ENCODE assay signal across 1 cellular context in genomic region chr14:92513204-92513965, GRCh38.
TF ChIP-seq lines count a peak whose summit lies in the region.

Gene RIN3, plus strand, starts transcription at chr14:92513781. Its CDS starts 152 bp downstream, at chr14:92513933.

TF ChIP-seq in HEK293, 187 proteins besides CTCF, POLR2A, EP300 and RAD21 (continued from another document and continues in another):
- no peak for TF ChIP-seq ZNF362 (tag by site-specific recombination; IDR thresholded peaks at IDR 0.05)
- no peak for TF ChIP-seq ZNF23 (tag by site-specific recombination; IDR thresholded peaks at IDR 0.05; ENCODE audit: borderline replicate concordance)
- no peak for TF ChIP-seq ZFP3 (tag by site-specific recombination; IDR thresholded peaks at IDR 0.05; ENCODE audit: low read depth)
- no peak for TF ChIP-seq HOXA7 (CRISPR knock-in tag; IDR thresholded peaks at IDR 0.05; ENCODE audit: borderline replicate concordance)
- TF ChIP-seq ZNF747 (tag by site-specific recombination; IDR thresholded peaks at IDR 0.05), result no peak
- TF ChIP-seq GLIS2 (tag by site-specific recombination; IDR thresholded peaks at IDR 0.05), result peak; percentile 28; the same call in 1 of the 2 replicates
- TF ChIP-seq ZFP69B (tag by site-specific recombination; IDR thresholded peaks at IDR 0.05), result no peak
- no peak for TF ChIP-seq ZNF292 (tag by site-specific recombination; IDR thresholded peaks at IDR 0.05; ENCODE audit: borderline replicate concordance, low read depth)
- no peak for TF ChIP-seq KLF7 (tag by site-specific recombination; IDR thresholded peaks at IDR 0.05; ENCODE audit: borderline replicate concordance)
- no peak for TF ChIP-seq ZNF10 (tag by site-specific recombination; IDR thresholded peaks at IDR 0.05)
- no peak for TF ChIP-seq ZNF37A (tag by site-specific recombination; IDR thresholded peaks at IDR 0.05)
- no peak for TF ChIP-seq ZNF280D (tag by site-specific recombination; IDR thresholded peaks at IDR 0.05)
- no peak for TF ChIP-seq ZNF600 (tag by site-specific recombination; IDR thresholded peaks at IDR 0.05)
- no peak for TF ChIP-seq HOXD13 (CRISPR knock-in tag; IDR thresholded peaks at IDR 0.05; ENCODE audit: borderline replicate concordance)
- TF ChIP-seq PRDM2 (tag by site-specific recombination; IDR thresholded peaks at IDR 0.05; ENCODE audit: borderline replicate concordance), result no peak
- no peak for TF ChIP-seq ZNF341 (tag by site-specific recombination; IDR thresholded peaks at IDR 0.05; ENCODE audit: low read depth)
- no peak for TF ChIP-seq ZNF513 (tag by site-specific recombination; IDR thresholded peaks at IDR 0.05)
- TF ChIP-seq WT1 (tag by site-specific recombination; IDR thresholded peaks at IDR 0.05), result no peak
- TF ChIP-seq GLI2 (tag by site-specific recombination; IDR thresholded peaks at IDR 0.05; ENCODE audit: borderline replicate concordance, low read depth), result no peak
- no peak for TF ChIP-seq ATF2 (tag by site-specific recombination; IDR thresholded peaks at IDR 0.05; ENCODE audit: low read depth)
- TF ChIP-seq ZNF202 (tag by site-specific recombination; IDR thresholded peaks at IDR 0.05; ENCODE audit: borderline replicate concordance), result no peak
- TF ChIP-seq GLI4 (tag by site-specific recombination; IDR thresholded peaks at IDR 0.05), result no peak
- no peak for TF ChIP-seq ZNF324 (tag by site-specific recombination; IDR thresholded peaks at IDR 0.05)
- peak; percentile 77 for TF ChIP-seq ZIC2 (tag by site-specific recombination; IDR thresholded peaks at IDR 0.05)
- no peak for TF ChIP-seq ZNF266 (tag by site-specific recombination; IDR thresholded peaks at IDR 0.05; ENCODE audit: low read depth)
- peak; percentile 20; the same call in 1 of the 2 replicates for TF ChIP-seq SCRT2 (tag by site-specific recombination; IDR thresholded peaks at IDR 0.05)
- peak; percentile 85; the same call in 1 of the 2 replicates for TF ChIP-seq ZNF335 (tag by site-specific recombination; conservative IDR thresholded peaks at IDR 0.05)
- no peak for TF ChIP-seq ZNF26 (tag by site-specific recombination; IDR thresholded peaks at IDR 0.05)
- TF ChIP-seq ZSCAN23 (tag by site-specific recombination; IDR thresholded peaks at IDR 0.05), result no peak
- TF ChIP-seq PATZ1 (tag by site-specific recombination; IDR thresholded peaks at IDR 0.05), result no peak
- no peak for TF ChIP-seq PRDM4 (tag by site-specific recombination; IDR thresholded peaks at IDR 0.05)
- TF ChIP-seq ZNF544 (tag by site-specific recombination; IDR thresholded peaks at IDR 0.05), result no peak
- no peak for TF ChIP-seq ZNF639 (tag by site-specific recombination; IDR thresholded peaks at IDR 0.05)
- no peak for TF ChIP-seq ZNF585B (tag by site-specific recombination; IDR thresholded peaks at IDR 0.05)
- no peak for TF ChIP-seq ZNF169 (tag by site-specific recombination; IDR thresholded peaks at IDR 0.05)
- no peak for TF ChIP-seq ZNF843 (tag by site-specific recombination; IDR thresholded peaks at IDR 0.05)
- TF ChIP-seq ZNF560 (tag by site-specific recombination; IDR thresholded peaks at IDR 0.05; ENCODE audit: borderline replicate concordance), result no peak
- no peak for TF ChIP-seq SCRT1 (tag by site-specific recombination; IDR thresholded peaks at IDR 0.05; ENCODE audit: borderline replicate concordance)
- TF ChIP-seq ZNF76 (tag by site-specific recombination; IDR thresholded peaks at IDR 0.05; ENCODE audit: borderline replicate concordance, low read depth), result no peak
